Comparison of ENCODE assay signal across 19 cellular contexts in genomic region chr2:99879481-99879880, GRCh38.
DNase-seq lines count a peak whose midpoint lies in the region; ATAC-seq and TF ChIP-seq lines count a peak whose summit lies in the region.
"Had no signal": no experiment of that assay in that cellular context is flagged by ENCODE, and none has a peak within 500 bp of the region (broad histone marks: within the 10 kb centered on the region; RNA-seq: fewer than 3 reads in every experiment).

No MANE protein-coding gene starts in this region.

- H3K4me1 ChIP-seq in breast epithelium, result no peaks in the 10 kb centered on the region
- peaks cover 42% of the 10 kb centered on the region for H3K4me1 ChIP-seq in SJSA1 (replicated peaks)
- H3K4me1 ChIP-seq in fibroblast of lung (ENCODE audit: control insufficient read depth, extremely low read depth, insufficient read depth, low read length), result peaks cover 8% of the 10 kb centered on the region
- H3K4me1 ChIP-seq in esophagus squamous epithelium, result no peaks in the 10 kb centered on the region

- peak overlapping the region; percentile 86 for H3K27ac Mint-ChIP-seq in MCF 10A (ENCODE audit: low read depth, unreplicated experiment)
- H3K27ac Mint-ChIP-seq: activated naive CD8-positive, alpha-beta T cell treated with anti-CD3 and anti-CD28 coated beads, Interleukin-2, amount 10 ng/mL, durations not matched to agents 7 days and 5 days; activated T-helper 17 cell treated with anti-CD3 and anti-CD28 coated beads, Interleukin-2, amount 50 U/mL, for 72 hours; T-cell; type B pancreatic cell had no signal

- no peaks in the 10 kb centered on the region for H4K20me1 ChIP-seq in fibroblast of lung (ENCODE audit: control insufficient read depth, extremely low read depth, insufficient read depth, low read length)

- no peaks in the 10 kb centered on the region for H3K36me3 Mint-ChIP-seq in MCF 10A (ENCODE audit: insufficient read depth, unreplicated experiment)
- H3K36me3 Mint-ChIP-seq: activated naive CD8-positive, alpha-beta T cell treated with anti-CD3 and anti-CD28 coated beads, Interleukin-2, amount 10 ng/mL, durations not matched to agents 7 days and 5 days; T-cell; type B pancreatic cell had no signal

- no peak for ATAC-seq in GM19324 (IDR thresholded peaks at IDR 0.05; ENCODE audit: low FRiP score, unreplicated experiment)
- ATAC-seq in HG02981 (IDR thresholded peaks at IDR 0.05; ENCODE audit: unreplicated experiment), result no peak
- ATAC-seq: left lung, T-cell had no signal

- 49 to 50% methylated on average over 4 of the region's 4 CpGs for whole genome bisulfite sequencing in esophagus squamous epithelium, 2 donors

- TF ChIP-seq POLR2A in breast epithelium (IDR thresholded peaks at IDR 0.05) (no peak), esophagus squamous epithelium (IDR thresholded peaks at IDR 0.05) (no peak)

- no peaks in the 10 kb centered on the region for H3K36me3 ChIP-seq in breast epithelium
- H3K36me3 ChIP-seq in SJSA1, result no peaks in the 10 kb centered on the region
- H3K36me3 ChIP-seq in fibroblast of lung (ENCODE audit: control insufficient read depth, insufficient read depth, low read length), result no peaks in the 10 kb centered on the region
- no peaks in the 10 kb centered on the region for H3K36me3 ChIP-seq in esophagus squamous epithelium
- H3K36me3 ChIP-seq: left lung had no signal

- H3K4me1 Mint-ChIP-seq in MCF 10A (ENCODE audit: insufficient read depth, unreplicated experiment), result peaks cover 43% of the 10 kb centered on the region
- H3K4me1 Mint-ChIP-seq: activated naive CD8-positive, alpha-beta T cell treated with anti-CD3 and anti-CD28 coated beads, Interleukin-2, amount 10 ng/mL, durations not matched to agents 7 days and 5 days; activated T-helper 17 cell treated with anti-CD3 and anti-CD28 coated beads, Interleukin-2, amount 50 U/mL, for 72 hours had no signal

- no peaks in the 10 kb centered on the region for H3K9me3 Mint-ChIP-seq in MCF 10A (ENCODE audit: unreplicated experiment)
- H3K9me3 Mint-ChIP-seq: activated naive CD8-positive, alpha-beta T cell treated with anti-CD3 and anti-CD28 coated beads, Interleukin-2, amount 10 ng/mL, durations not matched to agents 7 days and 5 days; activated T-helper 17 cell treated with anti-CD3 and anti-CD28 coated beads, Interleukin-2, amount 50 U/mL, for 72 hours; T-cell; type B pancreatic cell had no signal

- no peak overlapping the region for H3K4me3 Mint-ChIP-seq in MCF 10A (ENCODE audit: unreplicated experiment)
- H3K4me3 Mint-ChIP-seq: activated naive CD8-positive, alpha-beta T cell treated with anti-CD3 and anti-CD28 coated beads, Interleukin-2, amount 10 ng/mL, durations not matched to agents 7 days and 5 days; activated T-helper 17 cell treated with anti-CD3 and anti-CD28 coated beads, Interleukin-2, amount 50 U/mL, for 72 hours; T-cell; type B pancreatic cell had no signal

- CTCF ChIA-PET in MCF 10A (lab: Yijun Ruan, JAX), result interaction anchor here (0.7 to 0.9 kb wide), 2 partner anchors 382 to 384 kb away, joined by 3 read pairs; no protein-coding TSS in a partner anchor

- H3K9me3 ChIP-seq in breast epithelium (no peaks in the 10 kb centered on the region), SJSA1 (replicated peaks) (no peaks in the 10 kb centered on the region), fibroblast of lung (ENCODE audit: control insufficient read depth, insufficient read depth, low read depth, low read length) (no peaks in the 10 kb centered on the region), esophagus squamous epithelium (no peaks in the 10 kb centered on the region)
- H3K9me3 ChIP-seq: left lung had no signal

- no peaks in the 10 kb centered on the region for H3K27me3 ChIP-seq in breast epithelium
- no peaks in the 10 kb centered on the region for H3K27me3 ChIP-seq in SJSA1 (replicated peaks)
- no peaks in the 10 kb centered on the region for H3K27me3 ChIP-seq in fibroblast of lung (ENCODE audit: control insufficient read depth, insufficient read depth, low read length)
- no peaks in the 10 kb centered on the region for H3K27me3 ChIP-seq in esophagus squamous epithelium
- H3K27me3 ChIP-seq: left lung had no signal

- no peak for TF ChIP-seq CTCF in MCF 10A (IDR thresholded peaks at IDR 0.05; ENCODE audit: unreplicated experiment)
- TF ChIP-seq CTCF in breast epithelium (IDR thresholded peaks at IDR 0.05), result no peak
- no peak for TF ChIP-seq CTCF in fibroblast of lung (conservative IDR thresholded peaks at IDR 0.05 in 1 of 2, IDR thresholded peaks at IDR 0.05 in 1 of 2; ENCODE audit: low read depth in 1 of 2, low read length in 2 of 2)
- TF ChIP-seq CTCF in esophagus squamous epithelium (IDR thresholded peaks at IDR 0.05), result no peak

- H2AFZ ChIP-seq in fibroblast of lung (ENCODE audit: low read length), result no peak overlapping the region

- H3K27ac ChIP-seq in breast epithelium (no peak overlapping the region), SJSA1 (peak overlapping the region; percentile 84), fibroblast of lung (ENCODE audit: insufficient read depth, low read length) (no peak overlapping the region), esophagus squamous epithelium (no peak overlapping the region)
- H3K27ac ChIP-seq: left lung, RWPE1 had no signal

- DNase-seq in MCF 10A (ENCODE audit: unreplicated experiment) (no peak), breast epithelium (ENCODE audit: low spot score in 2 of 2) (no peak), SJSA1 (ENCODE audit: low read depth in 1 of 2, low spot score in 2 of 2) (no peak), fibroblast of lung (ENCODE audit: low read depth in 2 of 2) (peak; percentile 24 to 52), esophagus squamous epithelium (lab: John Stamatoyannopoulos, UW) (no peak), SHP77 treated with DMSO at 0.1 percent for 48 hours (lab: John Stamatoyannopoulos, UW) (no peak)
- DNase-seq: activated CD4-positive, alpha-beta T cell treated with anti-CD3 and anti-CD28 coated beads for 4 hours; activated naive CD8-positive, alpha-beta T cell treated with anti-CD3 and anti-CD28 coated beads, Interleukin-2, amount 10 ng/mL, durations not matched to agents 7 days and 5 days; DMS53; MV-4-11; NCI-H1930; stimulated activated CD4-positive, alpha-beta T cell treated with anti-CD3 and anti-CD28 coated beads, Interleukin-1b, Interleukin-23, amount 100 ng/mL, for 48 hours; T-cell had no signal

- H3K27me3 Mint-ChIP-seq in MCF 10A (ENCODE audit: insufficient read depth, unreplicated experiment), result no peaks in the 10 kb centered on the region
- H3K27me3 Mint-ChIP-seq: activated T-helper 17 cell treated with anti-CD3 and anti-CD28 coated beads, Interleukin-2, amount 50 U/mL, for 72 hours; T-cell had no signal

- H3K9ac ChIP-seq in fibroblast of lung (ENCODE audit: insufficient read depth, low read length), result no peak overlapping the region

- intact Hi-C loops in MCF 10A (cut with micrococcal nuclease), result no loop called here
- intact Hi-C loops in breast epithelium (cut with DNase I; ENCODE audit: low total_unique reads), result no loop called here
- intact Hi-C loops in esophagus squamous epithelium (cut with DNase I), result no loop called here

- no peak overlapping the region for H3K4me2 ChIP-seq in fibroblast of lung (ENCODE audit: extremely low read depth, insufficient read depth, low read length)

- H3K4me3 ChIP-seq in breast epithelium, result no peak overlapping the region
- H3K4me3 ChIP-seq in SJSA1, result no peak overlapping the region
- H3K4me3 ChIP-seq in fibroblast of lung (replicated peaks in 1 of 4; ENCODE audit: control extremely low read depth in 1 of 4, insufficient read depth in 1 of 4, low read depth in 3 of 4, low read length in 4 of 4), result no peak overlapping the region
- H3K4me3 ChIP-seq in esophagus squamous epithelium, result no peak overlapping the region
- H3K4me3 ChIP-seq: left lung had no signal

- no TSS peak for BruUV-seq in MCF 10A (replicated peaks; lab: Mats Ljungman, UMichigan)

- no peaks in the 10 kb centered on the region for H3K79me2 ChIP-seq in fibroblast of lung (ENCODE audit: control insufficient read depth, insufficient read depth, low read length)

- POLR2A ChIA-PET in MCF 10A (lab: Yijun Ruan, JAX), result interaction anchor here (0.6 to 1.0 kb wide), 6 partner anchors 10 to 306 kb away, joined by 3 to 5 read pairs (median 4); no protein-coding TSS in a partner anchor

Comparison
In these comparisons a context has a peak if more than half of its experiments do, and no peak if none do; other contexts are left out.
1. DNase-seq: peak in fibroblast of lung (2 of 2); none in MCF 10A (single experiment), breast epithelium (0 of 2), SJSA1 (0 of 2), esophagus squamous epithelium (single experiment) and SHP77 treated with DMSO at 0.1 percent for 48 hours (single experiment).